In the genomic region with DNA sequence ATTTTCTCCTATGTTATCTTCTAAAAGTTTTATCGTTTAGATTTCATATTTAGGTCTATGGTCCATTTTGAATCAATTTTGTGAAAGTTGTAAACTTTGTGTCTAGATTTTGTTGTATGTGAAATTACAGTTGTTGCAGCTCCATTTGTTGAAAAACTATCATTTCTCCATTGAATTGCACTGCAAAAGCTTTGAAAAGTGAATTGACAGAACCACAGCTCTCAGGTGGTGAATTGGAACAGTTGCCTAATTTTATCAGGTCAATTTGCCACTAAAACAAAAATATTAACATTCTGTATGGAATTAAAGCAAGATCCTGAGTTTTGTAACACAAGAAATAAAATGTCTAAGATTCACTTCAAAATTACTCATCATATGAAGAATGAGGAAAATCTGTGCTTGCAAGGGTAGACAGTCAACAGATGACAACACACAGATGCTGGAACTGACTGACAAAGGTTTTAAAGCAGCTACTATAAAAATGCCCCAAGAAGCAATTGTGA, we compare ENCODE assay signal across 26 cellular contexts.
"Had no signal": no experiment of that assay in that cellular context is flagged by ENCODE, and none has a peak within 500 bp of the region (broad histone marks: within the 10 kb centered on the region; RNA-seq: fewer than 3 reads in every experiment).

No MANE protein-coding gene starts in this region.

- H3K27me3 ChIP-seq: brain microvascular endothelial cell, colonic mucosa, esophagus squamous epithelium, foreskin keratinocyte, gastrocnemius medialis had no signal

- DNase-seq: activated CD4-positive, alpha-beta memory T cell treated with anti-CD3 and anti-CD28 coated beads for 36 hours; activated CD4-positive, alpha-beta T cell treated with anti-CD3 and anti-CD28 coated beads for 36 hours; activated CD4-positive, alpha-beta T cell treated with anti-CD3 and anti-CD28 coated beads, Interleukin-2, amount 10 ng/mL, durations not matched to agents 24 days and 14 days; activated CD4-positive, CD25-positive, alpha-beta regulatory T cell; activated CD4-positive, CD25-positive, alpha-beta regulatory T cell treated with anti-CD3 and anti-CD28 coated beads, Interleukin-2, amount 50 U/mL, for 72 hours; activated CD8-positive, alpha-beta memory T cell treated with anti-CD3 and anti-CD28 coated beads, Interleukin-2, amount 10 ng/mL, durations not matched to agents 7 days and 5 days; activated CD8-positive, alpha-beta memory T cell treated with anti-CD3 and anti-CD28 coated beads, Interleukin-2, amount 50 U/mL, for 4 hours; activated CD8-positive, alpha-beta T cell treated with anti-CD3 and anti-CD28 coated beads, Interleukin-2, amount 10 ng/mL, durations not matched to agents 7 days and 5 days; activated gamma-delta T cell; activated naive CD4-positive, alpha-beta T cell; activated naive CD4-positive, alpha-beta T cell treated with anti-CD3 and anti-CD28 coated beads, Interleukin-2, amount 10 ng/mL, durations not matched to agents 7 days and 5 days; activated naive CD8-positive, alpha-beta T cell treated with anti-CD3 and anti-CD28 coated beads, Interleukin-2, amount 10 ng/mL, durations not matched to agents 7 days and 5 days; activated T-cell treated with anti-CD3 and anti-CD28 coated beads, Interleukin-2, amount 50 U/mL, for 24 hours; activated T-cell treated with anti-CD3 and anti-CD28 coated beads, Interleukin-2, amount 50 U/mL, for 72 hours; brain microvascular endothelial cell; caudate nucleus; colonic mucosa; effector CD8-positive, alpha-beta T cell; esophagus squamous epithelium; foreskin keratinocyte; gastrocnemius medialis; glutamatergic neuron; heart left ventricle; T-helper 2 cell had no signal

- H3K4me3 ChIP-seq: colonic mucosa, esophagus squamous epithelium, gastrocnemius medialis, heart left ventricle had no signal

- H3K36me3 ChIP-seq: brain microvascular endothelial cell, colonic mucosa, esophagus squamous epithelium, gastrocnemius medialis, heart left ventricle had no signal

- H3K4me1 ChIP-seq: colonic mucosa, esophagus squamous epithelium, foreskin keratinocyte, gastrocnemius medialis, heart left ventricle had no signal

- H3K27ac ChIP-seq: brain microvascular endothelial cell, colonic mucosa, epithelial cell of prostate, esophagus squamous epithelium, foreskin keratinocyte, gastrocnemius medialis, heart left ventricle had no signal

- H3K9me3 ChIP-seq: colonic mucosa, esophagus squamous epithelium, gastrocnemius medialis, heart left ventricle had no signal

- ATAC-seq: activated CD4-positive, alpha-beta T cell treated with anti-CD3 and anti-CD28 coated beads for 36 hours; activated CD8-positive, alpha-beta memory T cell treated with anti-CD3 and anti-CD28 coated beads, Interleukin-2, amount 10 ng/mL, durations not matched to agents 7 days and 5 days; activated CD8-positive, alpha-beta T cell treated with anti-CD3 and anti-CD28 coated beads, Interleukin-2, amount 10 ng/mL, durations not matched to agents 7 days and 5 days; activated naive CD4-positive, alpha-beta T cell treated with anti-CD3 and anti-CD28 coated beads, Interleukin-2, amount 50 U/mL, for 72 hours; activated T-cell treated with anti-CD3 and anti-CD28 coated beads, Interleukin-2, amount 50 U/mL, for 72 hours; foreskin keratinocyte; gastrocnemius medialis; heart left ventricle had no signal
